9 cellular contexts compared by ENCODE assay signal in genomic region chr1:21929951-21930615, GRCh38. TPM values are rescaled to one million over a fixed set of nuclear protein-coding genes. Genes with fewer than 3 reads are reported as not detected.
DNase-seq lines count a peak whose midpoint lies in the region; ATAC-seq and TF ChIP-seq lines count a peak whose summit lies in the region.
"Had no signal": no experiment of that assay in that cellular context is flagged by ENCODE, and none has a peak within 500 bp of the region (broad histone marks: within the 10 kb centered on the region; RNA-seq: fewer than 3 reads in every experiment).

No MANE protein-coding gene starts in this region.

- TF ChIP-seq CTCF in RWPE2 (IDR thresholded peaks at IDR 0.05; ENCODE audit: poor library complexity, severe bottlenecking) (no peak), endodermal cell (conservative IDR thresholded peaks at IDR 0.05) (no peak), thyroid gland (IDR thresholded peaks at IDR 0.05) (no peak)

- intact Hi-C loops in thyroid gland (cut with DNase I): no loop called here

- no peaks in the 10 kb centered on the region for H3K9me3 Mint-ChIP-seq in endodermal cell
- H3K9me3 Mint-ChIP-seq: naive thymus-derived CD8-positive, alpha-beta T cell had no signal

- peaks cover 3% of the 10 kb centered on the region; the same call in 1 of the 2 replicates for H3K36me3 ChIP-seq in RWPE2 (ENCODE audit: low read depth)
- peaks cover 67% of the 10 kb centered on the region for H3K36me3 ChIP-seq in endodermal cell (ENCODE audit: control insufficient read depth, insufficient read depth, low read length)
- peaks cover 10% of the 10 kb centered on the region for H3K36me3 ChIP-seq in muscle layer of colon (ENCODE audit: insufficient read depth, low read length)
- H3K36me3 ChIP-seq in thyroid gland: no peaks in the 10 kb centered on the region

- no peak overlapping the region for H3K4me3 Mint-ChIP-seq in endodermal cell
- H3K4me3 Mint-ChIP-seq: naive thymus-derived CD8-positive, alpha-beta T cell had no signal

- H3K27me3 Mint-ChIP-seq in endodermal cell (ENCODE audit: insufficient read depth): no peaks in the 10 kb centered on the region

- DNase-seq in RWPE2 (ENCODE audit: low spot score) (no peak), endodermal cell (no peak), thyroid gland (no peak), NCI-H2029 (lab: John Stamatoyannopoulos, UW) (no peak)
- no peak for DNase-seq in stimulated activated CD4-positive, alpha-beta T cell treated with anti-CD3 and anti-CD28 coated beads, Interleukin-4, amount 100 ng/mL, for 1 hour
- DNase-seq in activated naive CD4-positive, alpha-beta T cell treated with Interleukin-2 at 50 U/mL for 16 hours: no peak
- DNase-seq: NCI-H2171 treated with DMSO at 0.1 percent for 48 hours had no signal

- no peak for ATAC-seq in RWPE2 (ENCODE audit: low read depth)
- ATAC-seq: naive thymus-derived CD8-positive, alpha-beta T cell had no signal

- H3K9me3 ChIP-seq in RWPE2 (ENCODE audit: severe bottlenecking): no peaks in the 10 kb centered on the region
- H3K9me3 ChIP-seq in endodermal cell (ENCODE audit: control insufficient read depth, low read length): no peaks in the 10 kb centered on the region
- no peaks in the 10 kb centered on the region for H3K9me3 ChIP-seq in muscle layer of colon (ENCODE audit: low read length)
- no peaks in the 10 kb centered on the region for H3K9me3 ChIP-seq in thyroid gland

- TF ChIP-seq POLR2A in thyroid gland (IDR thresholded peaks at IDR 0.05): no peak

- H3K27ac ChIP-seq in RWPE2 (ENCODE audit: poor library complexity, severe bottlenecking) (peak overlapping the region; percentile 85), endodermal cell (ENCODE audit: low read depth, low read length) (no peak overlapping the region), muscle layer of colon (ENCODE audit: low read depth, low read length) (peak overlapping the region; percentile 96), thyroid gland (peak overlapping the region in 2 of 3 donors; percentile 95 to 98)

- peak overlapping the region; percentile 60 for H3K27ac Mint-ChIP-seq in endodermal cell

- H3K4me1 ChIP-seq in RWPE2 (ENCODE audit: insufficient read depth, poor library complexity, severe bottlenecking) (peaks cover 28% of the 10 kb centered on the region), endodermal cell (ENCODE audit: control insufficient read depth, insufficient read depth, low read length) (peaks cover 24% of the 10 kb centered on the region), muscle layer of colon (ENCODE audit: insufficient read depth, low read length) (peaks cover 86% of the 10 kb centered on the region), thyroid gland (peaks cover 78 to 88% of the 10 kb centered on the region in 2 donors)

- H3K4me3 ChIP-seq in RWPE2 (ENCODE audit: severe bottlenecking) (no peak overlapping the region), endodermal cell (ENCODE audit: low read length) (no peak overlapping the region), muscle layer of colon (ENCODE audit: low read depth in 1 of 2, low read length in 2 of 2) (no peak overlapping the region), thyroid gland (replicated peaks in 1 of 3) (no peak overlapping the region)

- H3K27me3 ChIP-seq in RWPE2 (ENCODE audit: insufficient read depth, poor library complexity, severe bottlenecking) (no peaks in the 10 kb centered on the region), endodermal cell (ENCODE audit: control insufficient read depth, insufficient read depth, low read length, poor library complexity, severe bottlenecking) (no peaks in the 10 kb centered on the region), muscle layer of colon (ENCODE audit: control insufficient read depth in 1 of 2, insufficient read depth in 2 of 2, low read length in 2 of 2) (no peaks in the 10 kb centered on the region), thyroid gland (no peaks in the 10 kb centered on the region)

- WGBS in endodermal cell (ENCODE audit: insufficient coverage in 1 of 2, insufficient read length in 1 of 2), 2 experiments: 94 to 98% methylated on average over 6 to 10 of the region's 10 CpGs
- WGBS in thyroid gland, 2 donors: 76 to 82% methylated on average over 10 of the region's 10 CpGs

- H3K9ac ChIP-seq in endodermal cell (ENCODE audit: extremely low read depth, low read length, poor library complexity, severe bottlenecking) (no peak overlapping the region), muscle layer of colon (ENCODE audit: low read length) (no peak overlapping the region)

- H3K4me1 Mint-ChIP-seq in endodermal cell: peaks cover 50% of the 10 kb centered on the region

- H3K36me3 Mint-ChIP-seq in endodermal cell (ENCODE audit: low read depth): peaks cover 27% of the 10 kb centered on the region
- H3K36me3 Mint-ChIP-seq: naive thymus-derived CD8-positive, alpha-beta T cell had no signal

RNA-seq across cellular contexts. Expression of gene HSPG2, which starts 7.0 kb away (rescaled TPM):
- total RNA-seq in endodermal cell (100 to 1,000 TPM; 222 to 227 TPM), thyroid gland (100 to 1,000 TPM in 2 of 4 donors, 10 to 100 TPM in 2; 75.7 to 239 (median 96.8) TPM)
- polyA plus RNA-seq in endodermal cell (2013, experiment 1 of 2): 74.9 TPM
- polyA plus RNA-seq in endodermal cell (2013, experiment 2 of 2): 76.7 TPM

RNA-seq across cellular contexts. Expression of gene CELA3B, which starts 46.7 kb away (rescaled TPM):
- total RNA-seq in endodermal cell (not detected), thyroid gland (not detected)
- not detected for polyA plus RNA-seq in endodermal cell (2013, experiment 1 of 2)
- not detected for polyA plus RNA-seq in endodermal cell (2013, experiment 2 of 2)
- total RNA-seq: naive thymus-derived CD8-positive, alpha-beta T cell had no signal
- polyA plus RNA-seq: naive thymus-derived CD8-positive, alpha-beta T cell had no signal
